Comparison of ENCODE assay signal across 14 cellular contexts in the genomic region with DNA sequence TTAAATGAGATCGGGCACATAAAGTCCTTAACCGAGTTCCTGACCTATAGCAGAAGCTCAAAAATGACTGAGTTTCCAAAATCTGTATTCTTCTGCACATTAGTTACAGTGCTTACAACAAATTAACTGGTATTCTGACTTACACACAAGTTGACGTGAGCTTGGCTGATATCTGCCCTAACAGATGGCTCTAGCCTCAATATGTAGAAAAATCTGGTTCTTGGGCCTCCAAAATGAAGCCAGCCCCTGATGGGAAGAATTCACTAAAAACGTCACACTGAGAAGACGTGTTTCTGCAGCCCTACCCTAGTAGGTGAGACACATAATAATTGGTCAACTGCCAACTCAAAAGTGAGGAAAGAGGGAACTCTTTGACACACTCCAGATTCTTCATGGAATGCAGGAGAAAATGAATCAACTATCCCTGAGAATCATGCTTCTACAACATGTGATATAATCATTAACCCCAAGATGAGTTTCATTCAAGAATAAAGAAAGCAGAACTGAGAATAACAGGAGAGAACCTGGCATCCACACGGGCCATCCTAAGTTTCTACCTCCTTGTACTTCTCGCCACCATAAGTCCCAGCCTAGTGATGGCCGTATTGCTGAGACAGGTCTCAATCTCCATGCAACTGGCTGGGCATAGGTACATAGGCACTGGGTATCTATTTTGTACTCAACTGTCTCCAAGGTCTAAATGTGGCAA. TPM values are rescaled to one million over a fixed set of nuclear protein-coding genes. Genes with fewer than 3 reads are reported as not detected.
DNase-seq lines count a peak whose midpoint lies in the region; ATAC-seq lines count a peak whose summit lies in the region.
"Had no signal": no experiment of that assay in that cellular context is flagged by ENCODE, and none has a peak within 500 bp of the region (broad histone marks: within the 10 kb centered on the region; RNA-seq: fewer than 3 reads in every experiment).

No MANE protein-coding gene starts in this region.

- no peak overlapping the region for H2BK120ac ChIP-seq in mesenchymal stem cell (ENCODE audit: low read depth, low read length)

- no peaks in the 10 kb centered on the region for H3K27me3 Mint-ChIP-seq in T-helper 17 cell

- H3K9ac ChIP-seq in mesenchymal stem cell (ENCODE audit: low read length), result no peak overlapping the region
- H3K9ac ChIP-seq: GM23248 had no signal

- H3K27ac ChIP-seq in mesenchymal stem cell (ENCODE audit: low read length, poor library complexity, severe bottlenecking), result peak overlapping the region; percentile 51
- H3K27ac ChIP-seq: GM23248, RWPE1 had no signal

- no peak overlapping the region for H2BK12ac ChIP-seq in mesenchymal stem cell (ENCODE audit: low read length in 2 of 2)

- H3K23ac ChIP-seq in mesenchymal stem cell (ENCODE audit: low read length in 2 of 2), result no peak overlapping the region

- no peak overlapping the region for H2BK15ac ChIP-seq in mesenchymal stem cell (ENCODE audit: low read depth, poor library complexity, severe bottlenecking)

- no peak overlapping the region for H2AFZ ChIP-seq in mesenchymal stem cell (ENCODE audit: low read depth, low read length)
- H2AFZ ChIP-seq: GM23248 had no signal

- ATAC-seq in HG03457 (IDR thresholded peaks at IDR 0.05; ENCODE audit: unreplicated experiment) (peak; percentile 64), T-helper 17 cell (no peak)

- H3K36me3 Mint-ChIP-seq in T-helper 17 cell (ENCODE audit: low read depth), result peaks cover 2% of the 10 kb centered on the region

- H3K4me1 Mint-ChIP-seq in T-helper 17 cell, result peaks cover 28% of the 10 kb centered on the region

- no peaks in the 10 kb centered on the region for H3K27me3 ChIP-seq in mesenchymal stem cell (ENCODE audit: control insufficient read depth in 1 of 2, insufficient read depth in 1 of 2, low read length in 2 of 2)
- H3K27me3 ChIP-seq: MG63 had no signal

- WGBS in mesenchymal stem cell, result 97% methylated on average over 8 of the region's 8 CpGs

- H3K36me3 ChIP-seq in mesenchymal stem cell (ENCODE audit: control insufficient read depth in 1 of 2, insufficient read depth in 2 of 2, low read depth in 1 of 2, low read length in 2 of 2), result peaks cover 0 to 11% of the 10 kb centered on the region in 2 experiments
- H3K36me3 ChIP-seq: MG63 had no signal

- peak overlapping the region; percentile 36 for H3K4me2 ChIP-seq in mesenchymal stem cell (ENCODE audit: low read length, poor library complexity, severe bottlenecking)

- no peak overlapping the region for H3K4ac ChIP-seq in mesenchymal stem cell (ENCODE audit: low read depth in 1 of 2, low read length in 2 of 2)

- H2BK5ac ChIP-seq in mesenchymal stem cell (ENCODE audit: low read depth, low read length, poor library complexity, severe bottlenecking), result no peak overlapping the region

- H3K4me3 Mint-ChIP-seq in T-helper 17 cell, result no peak overlapping the region
- H3K4me3 Mint-ChIP-seq: CD14-positive monocyte had no signal

- peaks cover 31% of the 10 kb centered on the region for H3K79me1 ChIP-seq in mesenchymal stem cell (replicated peaks; ENCODE audit: low read length, poor library complexity, severe bottlenecking)

- no peak overlapping the region for H3K18ac ChIP-seq in mesenchymal stem cell (ENCODE audit: low read depth in 1 of 2, low read length in 2 of 2)

- H4K91ac ChIP-seq in mesenchymal stem cell (ENCODE audit: low read length), result no peak overlapping the region

- in situ Hi-C loops in G401 (cut with HindIII; ENCODE audit: low sequenced_read_pairs), result no loop called here

- DNase-seq in G401 (ENCODE audit: low spot score) (peak; percentile 82), cerebellar cortex (ENCODE audit: low spot score) (peak; percentile 79), mesenchymal stem cell (no peak), T-helper 17 cell (no peak), RKO (ENCODE audit: low spot score) (no peak)
- no peak for DNase-seq in effector CD8-positive, alpha-beta T cell (lab: John Stamatoyannopoulos, UW)
- DNase-seq: GM23248, HCEC 1CT, MG63, NCI-H187, NCI-H526 treated with DMSO at 0.1 percent for 48 hours had no signal

- H3K27ac Mint-ChIP-seq in T-helper 17 cell, result no peak overlapping the region
- H3K27ac Mint-ChIP-seq: CD14-positive monocyte had no signal

- no peak overlapping the region for H3K4me3 ChIP-seq in mesenchymal stem cell (ENCODE audit: insufficient read depth in 1 of 2, low read depth in 1 of 2, low read length in 2 of 2)
- H3K4me3 ChIP-seq: GM23248, MG63 had no signal

- H3K4me1 ChIP-seq in mesenchymal stem cell (ENCODE audit: control insufficient read depth, insufficient read depth, low read depth, low read length), result peaks cover 7% of the 10 kb centered on the region

- no peak overlapping the region for H2AK5ac ChIP-seq in mesenchymal stem cell (ENCODE audit: low read length, severe bottlenecking)

- H3K14ac ChIP-seq in mesenchymal stem cell (ENCODE audit: low read length in 2 of 2), result no peak overlapping the region

- H4K8ac ChIP-seq in mesenchymal stem cell (ENCODE audit: low read length), result no peak overlapping the region

- H3K9me3 ChIP-seq in mesenchymal stem cell (ENCODE audit: control insufficient read depth, low read length) (no peaks in the 10 kb centered on the region), T-helper 17 cell (ENCODE audit: control insufficient read depth, low read length, poor library complexity, severe bottlenecking) (no peaks in the 10 kb centered on the region)
- H3K9me3 ChIP-seq: MG63 had no signal

RNA-seq across cellular contexts. Expression of gene STX18, which starts 8.2 kb away (rescaled TPM):
- total RNA-seq in G401 (2014; rRNA removed; shearing (Covaris generic)), result 163 and 199 TPM in 2 replicates
- 28.2 TPM for polyA plus RNA-seq in mesenchymal stem cell (2013, experiment 1 of 2)
- 27.9 TPM for polyA plus RNA-seq in mesenchymal stem cell (2013, experiment 2 of 2)
- 10 to 100 TPM; 21.7 to 27.8 TPM for total RNA-seq in T-helper 17 cell

Comparison
In these comparisons a context has a peak if more than half of its experiments do, and no peak if none do; other contexts are left out.
1. DNase-seq: peak in G401 (single experiment) and cerebellar cortex (single experiment); none in mesenchymal stem cell (single experiment), T-helper 17 cell (0 of 3), RKO (single experiment) and effector CD8-positive, alpha-beta T cell (single experiment).